In genomic region chr11:3002871-3003270, GRCh38 we compare ENCODE assay signal across 21 cellular contexts. TPM values are rescaled to one million over a fixed set of nuclear protein-coding genes. Genes with fewer than 3 reads are reported as not detected.
DNase-seq lines count a peak whose midpoint lies in the region; ATAC-seq and TF ChIP-seq lines count a peak whose summit lies in the region.
"Had no signal": no experiment of that assay in that cellular context is flagged by ENCODE, and none has a peak within 500 bp of the region (broad histone marks: within the 10 kb centered on the region; RNA-seq: fewer than 3 reads in every experiment).

No MANE protein-coding gene starts in this region.

- H3K27me3 Mint-ChIP-seq in CD14-positive monocyte (ENCODE audit: low read depth in 3 of 3) (no peaks in the 10 kb centered on the region), chondrocyte (ENCODE audit: low read depth) (no peaks in the 10 kb centered on the region), nephron progenitor cell (ENCODE audit: low read depth, poor library complexity) (no peaks in the 10 kb centered on the region)
- H3K27me3 Mint-ChIP-seq: B cell, IgD-negative memory B cell had no signal

- peaks cover 89% of the 10 kb centered on the region for H3K36me3 ChIP-seq in neutrophil

- H3K9me3 ChIP-seq in neutrophil: no peaks in the 10 kb centered on the region
- H3K9me3 ChIP-seq: Caco-2, left ventricle myocardium inferior, MG63, thoracic aorta had no signal

- peak overlapping the region; percentile 94 for H3K27ac ChIP-seq in RWPE1
- peak overlapping the region; percentile 43 for H3K27ac ChIP-seq in neutrophil
- H3K27ac ChIP-seq: left ventricle myocardium inferior had no signal

- no peak for ATAC-seq in GM21529 (IDR thresholded peaks at IDR 0.05; ENCODE audit: unreplicated experiment)

- H3K4me3 Mint-ChIP-seq in CD14-positive monocyte (no peak overlapping the region), chondrocyte (ENCODE audit: unreplicated experiment) (no peak overlapping the region), nephron progenitor cell (no peak overlapping the region)
- H3K4me3 Mint-ChIP-seq: B cell, IgD-negative memory B cell had no signal

- TF ChIP-seq CTCF in CD14-positive monocyte (IDR thresholded peaks at IDR 0.05) (no peak), RWPE1 (conservative IDR thresholded peaks at IDR 0.05; ENCODE audit: low read depth) (no peak), chondrocyte (IDR thresholded peaks at IDR 0.05) (no peak), neutrophil (IDR thresholded peaks at IDR 0.05) (no peak), nephron progenitor cell (IDR thresholded peaks at IDR 0.05) (no peak)

- POLR2A ChIA-PET in RWPE1 (lab: Yijun Ruan, JAX; ENCODE audit: low non-redundant PET): no interaction called here

- H3K36me3 Mint-ChIP-seq in CD14-positive monocyte: peaks cover 69 to 85% of the 10 kb centered on the region in 2 donors
- peaks cover 33% of the 10 kb centered on the region for H3K36me3 Mint-ChIP-seq in chondrocyte (ENCODE audit: low read depth)
- H3K36me3 Mint-ChIP-seq in nephron progenitor cell (ENCODE audit: low read depth): peaks cover 28% of the 10 kb centered on the region
- H3K36me3 Mint-ChIP-seq: IgD-negative memory B cell had no signal

- DNase-seq in CD14-positive monocyte (ENCODE audit: low spot score): no peak
- DNase-seq in RWPE1 (ENCODE audit: low spot score): no peak
- DNase-seq in chondrocyte (ENCODE audit: low spot score): peak; percentile 78
- no peak for DNase-seq in cerebellar cortex (ENCODE audit: low spot score)
- DNase-seq in nephron progenitor cell: no peak
- DNase-seq: activated CD4-positive, CD25-positive, alpha-beta regulatory T cell treated with anti-CD3 and anti-CD28 coated beads, Interleukin-2, amount 50 U/mL, for 72 hours; Caco-2; effector CD8-positive, alpha-beta T cell; left ventricle myocardium inferior; MG63; NCI-H146; NCI-H748 treated with DMSO at 0.1 percent for 48 hours; nucleus accumbens; stimulated activated CD4-positive, alpha-beta T cell treated with anti-CD3 and anti-CD28 coated beads, Interleukin-12 subunit alpha, Interleukin-12 subunit beta, amount 100 ng/mL, for 4 hours; stimulated activated CD8-positive, alpha-beta memory T cell treated with anti-CD3 and anti-CD28 coated beads, Interleukin-4, amount 100 ng/mL, for 48 hours; T-helper 9 cell had no signal

- H3K4me1 ChIP-seq in neutrophil (ENCODE audit: control insufficient read depth in 1 of 2, insufficient read depth in 1 of 2, low read depth in 1 of 2, low read length in 1 of 2): peaks cover 11 to 19% of the 10 kb centered on the region in 2 experiments
- H3K4me1 ChIP-seq: Caco-2 had no signal

- peaks cover 16% of the 10 kb centered on the region for H3K4me1 Mint-ChIP-seq in CD14-positive monocyte
- peaks cover 52% of the 10 kb centered on the region for H3K4me1 Mint-ChIP-seq in chondrocyte (ENCODE audit: low read depth)
- no peaks in the 10 kb centered on the region for H3K4me1 Mint-ChIP-seq in nephron progenitor cell
- H3K4me1 Mint-ChIP-seq: B cell, IgD-negative memory B cell had no signal

- peaks cover 0 to 4% (median 0%) of the 10 kb centered on the region in 7 donors for H3K9me3 Mint-ChIP-seq in CD14-positive monocyte
- H3K9me3 Mint-ChIP-seq in chondrocyte (ENCODE audit: low read depth): no peaks in the 10 kb centered on the region
- no peaks in the 10 kb centered on the region for H3K9me3 Mint-ChIP-seq in nephron progenitor cell
- H3K9me3 Mint-ChIP-seq: IgD-negative memory B cell had no signal

- H3K27ac Mint-ChIP-seq in CD14-positive monocyte (peak overlapping the region in 4 of 7 donors; percentile 26 to 90 (median 73)), chondrocyte (ENCODE audit: unreplicated experiment) (no peak overlapping the region), nephron progenitor cell (no peak overlapping the region)
- H3K27ac Mint-ChIP-seq: B cell, IgD-negative memory B cell had no signal

- intact Hi-C loops in CD14-positive monocyte (cut with micrococcal nuclease): no loop called here

- H3K27me3 ChIP-seq in neutrophil: no peaks in the 10 kb centered on the region
- H3K27me3 ChIP-seq: MG63 had no signal

- CTCF ChIA-PET in RWPE1 (lab: Yijun Ruan, JAX): interaction anchor here (0.6 to 2.0 kb wide), 3 partner anchors 27 to 111 kb away, joined by 3 to 7 read pairs (median 5); no protein-coding TSS in a partner anchor

- H3K4me3 ChIP-seq in neutrophil (ENCODE audit: low read depth in 1 of 2, low read length in 1 of 2): no peak overlapping the region
- H3K4me3 ChIP-seq: left ventricle myocardium inferior, MG63, thoracic aorta had no signal

RNA-seq across cellular contexts. Expression of gene NAP1L4, which starts 10.7 kb away (rescaled TPM):
- 10 to 100 TPM; 42.1 to 44.9 TPM for polyA plus RNA-seq in CD14-positive monocyte
- 83.5 to 135 TPM (median 89.5 TPM) in 3 replicates for total RNA-seq in chondrocyte

RNA-seq across cellular contexts. Expression of gene CARS1, which starts 54.4 kb away (rescaled TPM):
- polyA plus RNA-seq in CD14-positive monocyte: 10 to 100 TPM; 30.9 to 35.7 TPM
- total RNA-seq in chondrocyte: 49.3 to 106 TPM (median 101 TPM) in 3 replicates

Comparison
In these comparisons a context has a peak if more than half of its experiments do, and no peak if none do; other contexts are left out.
1. H3K27ac Mint-ChIP-seq: peak in CD14-positive monocyte (4 of 7); none in chondrocyte (single experiment) and nephron progenitor cell (single experiment).